Comparison of ENCODE assay signal across 8 cellular contexts in the genomic region with DNA sequence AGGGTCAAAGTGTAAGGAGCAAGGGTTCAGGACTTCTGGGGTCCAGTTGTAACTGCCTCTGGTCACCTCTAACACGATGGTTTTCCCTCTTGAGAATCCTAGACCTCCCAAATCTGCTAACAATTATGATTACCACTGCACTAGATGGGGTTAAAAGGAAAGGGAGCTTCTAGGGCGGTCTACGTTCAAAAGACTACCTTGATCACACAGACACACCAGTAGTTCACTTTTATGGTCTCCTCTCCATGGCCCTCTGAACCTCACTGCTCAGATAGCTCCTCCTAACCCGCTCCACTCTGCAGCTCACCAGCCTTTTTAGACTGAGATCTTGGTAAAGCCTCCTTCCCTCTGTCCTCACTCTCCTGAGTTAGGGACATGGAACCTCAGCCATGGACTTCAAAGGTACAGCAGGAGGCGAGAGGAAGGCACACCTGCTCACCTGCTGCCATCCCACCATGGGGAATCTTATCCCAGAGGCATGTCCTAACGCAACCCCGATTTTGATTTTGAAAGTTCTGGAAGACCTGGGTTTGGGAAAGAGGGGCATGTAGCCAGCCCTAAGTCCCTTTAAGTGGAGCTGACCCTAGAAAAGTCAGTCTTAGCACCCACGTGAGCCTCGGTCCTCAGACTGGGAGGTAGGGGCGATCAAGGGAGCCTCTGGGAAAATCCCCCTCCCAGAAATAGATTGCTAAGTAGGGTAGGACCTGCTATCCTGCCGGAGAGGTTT. TPM values are rescaled to one million over a fixed set of nuclear protein-coding genes. Genes with fewer than 3 reads are reported as not detected.
DNase-seq lines count a peak whose midpoint lies in the region; ATAC-seq, FAIRE-seq and TF ChIP-seq lines count a peak whose summit lies in the region.

No MANE protein-coding gene starts in this region.

- H3K9me3 Mint-ChIP-seq in IgD-negative memory B cell = no peaks in the 10 kb centered on the region
- no peaks in the 10 kb centered on the region for H3K9me3 Mint-ChIP-seq in natural killer cell treated with Interleukin-12 subunit alpha and Interleukin-12 subunit beta and Interleukin-15 and Interleukin-18, amount 100 ng/mL, for 72 hours

- H3K4me3 ChIP-seq in AG10803 (ENCODE audit: low read length) (peak overlapping the region; percentile 46), coronary artery (peak overlapping the region; percentile 84)

- H3K4me3 Mint-ChIP-seq in IgD-negative memory B cell = peak overlapping the region; percentile 68 to 92 (median 86)
- peak overlapping the region; percentile 58 for H3K4me3 Mint-ChIP-seq in natural killer cell treated with Interleukin-12 subunit alpha and Interleukin-12 subunit beta and Interleukin-15 and Interleukin-18, amount 100 ng/mL, for 72 hours

- peaks cover 20% of the 10 kb centered on the region for H3K27me3 Mint-ChIP-seq in IgD-negative memory B cell
- H3K27me3 Mint-ChIP-seq in natural killer cell treated with Interleukin-12 subunit alpha and Interleukin-12 subunit beta and Interleukin-15 and Interleukin-18, amount 100 ng/mL, for 72 hours = no peaks in the 10 kb centered on the region

- FAIRE-seq in RCC 7860 (lab: Jason Lieb, UNC) = no peak

- peak overlapping the region; percentile 93 to 97 for H3K27ac ChIP-seq in coronary artery

- no peak for DNase-seq in AG10803 (ENCODE audit: low read depth)
- DNase-seq in coronary artery (ENCODE audit: low spot score) = no peak
- no peak for DNase-seq in natural killer cell treated with Interleukin-12 subunit alpha and Interleukin-12 subunit beta and Interleukin-15 and Interleukin-18, amount 100 ng/mL, for 72 hours (ENCODE audit: low spot score)
- DNase-seq in RCC 7860 (ENCODE audit: low spot score) = no peak
- no peak for DNase-seq in middle frontal gyrus (ENCODE audit: extremely low spot score, low spot score)

- H3K27ac Mint-ChIP-seq in IgD-negative memory B cell = peak overlapping the region in 1 of 3 donors; percentile 57
- H3K27ac Mint-ChIP-seq in natural killer cell treated with Interleukin-12 subunit alpha and Interleukin-12 subunit beta and Interleukin-15 and Interleukin-18, amount 100 ng/mL, for 72 hours = peak overlapping the region in 1 of 2 donors; percentile 49

- ATAC-seq in natural killer cell treated with Interleukin-12 subunit alpha and Interleukin-12 subunit beta and Interleukin-15 and Interleukin-18, amount 100 ng/mL, for 72 hours = no peak
- ATAC-seq in HG02840 (IDR thresholded peaks at IDR 0.05; ENCODE audit: low FRiP score, unreplicated experiment) (no peak), HG03175 (IDR thresholded peaks at IDR 0.05; ENCODE audit: unreplicated experiment) (no peak)

- TF ChIP-seq CTCF in AG10803 (conservative IDR thresholded peaks at IDR 0.05; ENCODE audit: low read length) (no peak), coronary artery (IDR thresholded peaks at IDR 0.05) (no peak)

- H3K4me1 Mint-ChIP-seq in IgD-negative memory B cell = peaks cover 5 to 36% (median 12%) of the 10 kb centered on the region in 3 donors
- H3K4me1 Mint-ChIP-seq in natural killer cell treated with Interleukin-12 subunit alpha and Interleukin-12 subunit beta and Interleukin-15 and Interleukin-18, amount 100 ng/mL, for 72 hours (ENCODE audit: low read depth in 2 of 2) = peaks cover 20 to 40% of the 10 kb centered on the region in 2 donors

- H3K36me3 Mint-ChIP-seq in IgD-negative memory B cell = no peaks in the 10 kb centered on the region
- H3K36me3 Mint-ChIP-seq in natural killer cell treated with Interleukin-12 subunit alpha and Interleukin-12 subunit beta and Interleukin-15 and Interleukin-18, amount 100 ng/mL, for 72 hours = no peaks in the 10 kb centered on the region

RNA-seq across cellular contexts. Expression of gene ZNF219, which starts 1.4 kb away (rescaled TPM):
- polyA plus RNA-seq in IgD-negative memory B cell = 1.0 TPM
- 1 to 10 TPM; 4.5 to 9.5 TPM for total RNA-seq in natural killer cell treated with Interleukin-12 subunit alpha and Interleukin-12 subunit beta and Interleukin-15 and Interleukin-18, amount 100 ng/mL, for 72 hours

RNA-seq across cellular contexts. Expression of gene TMEM253, which starts 3.8 kb away (rescaled TPM):
- not detected for polyA plus RNA-seq in IgD-negative memory B cell
- not detected for total RNA-seq in natural killer cell treated with Interleukin-12 subunit alpha and Interleukin-12 subunit beta and Interleukin-15 and Interleukin-18, amount 100 ng/mL, for 72 hours

RNA-seq across cellular contexts. Expression of gene ARHGEF40, which starts 26.9 kb away (rescaled TPM):
- not detected for polyA plus RNA-seq in IgD-negative memory B cell
- under 1 TPM; 0.36 to 0.75 TPM for total RNA-seq in natural killer cell treated with Interleukin-12 subunit alpha and Interleukin-12 subunit beta and Interleukin-15 and Interleukin-18, amount 100 ng/mL, for 72 hours

RNA-seq across cellular contexts. Expression of gene RNASE8, which starts 39.4 kb away (rescaled TPM):
- polyA plus RNA-seq in IgD-negative memory B cell = not detected
- not detected for total RNA-seq in natural killer cell treated with Interleukin-12 subunit alpha and Interleukin-12 subunit beta and Interleukin-15 and Interleukin-18, amount 100 ng/mL, for 72 hours

RNA-seq across cellular contexts. Expression of gene RNASE7, which starts 54.9 kb away (rescaled TPM):
- polyA plus RNA-seq in IgD-negative memory B cell = not detected
- total RNA-seq in natural killer cell treated with Interleukin-12 subunit alpha and Interleukin-12 subunit beta and Interleukin-15 and Interleukin-18, amount 100 ng/mL, for 72 hours = not detected
